Comparison of ENCODE assay signal across 17 cellular contexts in genomic region chr10:3787816-3788215, GRCh38. TPM values are rescaled to one million over a fixed set of nuclear protein-coding genes. Genes with fewer than 3 reads are reported as not detected.
A peak's percentile ranks its signal among the peaks of the same experiment; 100 is the strongest.
DNase-seq lines count a peak whose midpoint lies in the region; ATAC-seq, FAIRE-seq and TF ChIP-seq lines count a peak whose summit lies in the region.
"Had no signal": no experiment of that assay in that cellular context is flagged by ENCODE, and none has a peak within 500 bp of the region (broad histone marks: within the 10 kb centered on the region; RNA-seq: fewer than 3 reads in every experiment).

No MANE protein-coding gene starts in this region.

- in situ Hi-C loops in HepG2 (cut with HindIII; ENCODE audit: extremely low pct_ligation_motif_present, low pct_unique_long_range_greater_than_20kb): loop anchor here (5.0 kb wide), 1 partner anchor 64 kb away; no protein-coding TSS in a partner anchor

- H3K27ac Mint-ChIP-seq in activated T-helper 2 cell treated with anti-CD3 and anti-CD28 coated beads, Interferon-gamma antibody, Interleukin-2, Interleukin-4, amounts not matched to agents 10 μg/mL and 5 μg/mL and 100 μg/mL, durations not matched to agents 14 hours and 24 hours and 36 hours: peak overlapping the region; percentile 2
- H3K27ac Mint-ChIP-seq in memory B cell (peak overlapping the region; percentile 100), type B pancreatic cell (peak overlapping the region; percentile 99)
- H3K27ac Mint-ChIP-seq: nephron progenitor cell had no signal

- ATAC-seq in HepG2: no peak
- ATAC-seq in right lobe of liver: no peak
- no peak for ATAC-seq in memory B cell (ENCODE audit: low read depth)
- ATAC-seq: activated T-helper 17 cell treated with anti-CD3 and anti-CD28 coated beads, Interleukin-2, amount 50 U/mL, for 72 hours had no signal

- no peaks in the 10 kb centered on the region; a peak in 1 of 5 replicates for H3K36me3 ChIP-seq in HepG2 (replicated peaks in 1 of 2; ENCODE audit: control insufficient read depth in 1 of 2, insufficient read depth in 2 of 2, low read length in 2 of 2)
- no peaks in the 10 kb centered on the region for H3K36me3 ChIP-seq in right lobe of liver
- H3K36me3 ChIP-seq in tibial nerve: no peaks in the 10 kb centered on the region
- H3K36me3 ChIP-seq: SJCRH30 had no signal

- no peak for TF ChIP-seq CTCF in HepG2 (CRISPR knock-in tag; IDR thresholded peaks at IDR 0.05)
- TF ChIP-seq CTCF in right lobe of liver (IDR thresholded peaks at IDR 0.05): no peak
- no peak for TF ChIP-seq CTCF in type B pancreatic cell (conservative IDR thresholded peaks at IDR 0.05)
- TF ChIP-seq CTCF in tibial nerve (IDR thresholded peaks at IDR 0.05): no peak

- H3K4me3 Mint-ChIP-seq in activated T-helper 2 cell treated with anti-CD3 and anti-CD28 coated beads, Interferon-gamma antibody, Interleukin-2, Interleukin-4, amounts not matched to agents 10 μg/mL and 5 μg/mL and 100 μg/mL, durations not matched to agents 14 hours and 24 hours and 36 hours (ENCODE audit: low read depth): no peak overlapping the region
- H3K4me3 Mint-ChIP-seq in memory B cell (no peak overlapping the region), type B pancreatic cell (peak overlapping the region; percentile 22)

- peaks cover 31% of the 10 kb centered on the region for H3K36me3 Mint-ChIP-seq in activated T-helper 2 cell treated with anti-CD3 and anti-CD28 coated beads, Interferon-gamma antibody, Interleukin-2, Interleukin-4, amounts not matched to agents 10 μg/mL and 5 μg/mL and 100 μg/mL, durations not matched to agents 14 hours and 24 hours and 36 hours (ENCODE audit: low read depth)
- peaks cover 16% of the 10 kb centered on the region for H3K36me3 Mint-ChIP-seq in memory B cell
- H3K36me3 Mint-ChIP-seq in type B pancreatic cell: peaks cover 14% of the 10 kb centered on the region

- peaks cover 28% of the 10 kb centered on the region for H3K4me1 ChIP-seq in HepG2 (ENCODE audit: insufficient read depth, low read length)
- H3K4me1 ChIP-seq in right lobe of liver: no peaks in the 10 kb centered on the region
- no peaks in the 10 kb centered on the region for H3K4me1 ChIP-seq in tibial nerve
- H3K4me1 ChIP-seq: SJCRH30 had no signal

- peaks cover 15% of the 10 kb centered on the region for H3K9me3 Mint-ChIP-seq in activated T-helper 2 cell treated with anti-CD3 and anti-CD28 coated beads, Interferon-gamma antibody, Interleukin-2, Interleukin-4, amounts not matched to agents 10 μg/mL and 5 μg/mL and 100 μg/mL, durations not matched to agents 14 hours and 24 hours and 36 hours
- H3K9me3 Mint-ChIP-seq in memory B cell (peaks cover 6% of the 10 kb centered on the region), type B pancreatic cell (peaks cover 7% of the 10 kb centered on the region)

- DNase-seq in HepG2 (ENCODE audit: low spot score) (no peak), right lobe of liver (no peak), memory B cell (ENCODE audit: low spot score in 2 of 2) (no peak), type B pancreatic cell (ENCODE audit: extremely low spot score, unreplicated experiment) (no peak), GM19239 (ENCODE audit: insufficient read length, low spot score) (no peak), NCI-H2107 treated with DMSO at 0.1 percent for 48 hours (lab: John Stamatoyannopoulos, UW; ENCODE audit: unreplicated experiment) (no peak), tibial nerve (ENCODE audit: low spot score in 2 of 2) (no peak)
- no peak for DNase-seq in activated T-helper 2 cell treated with anti-CD3 and anti-CD28 coated beads, Interferon-gamma antibody, Interleukin-2, Interleukin-4, amounts not matched to agents 10 μg/mL and 5 μg/mL and 100 μg/mL, durations not matched to agents 14 hours and 24 hours and 36 hours (ENCODE audit: low spot score)
- DNase-seq: activated CD4-positive, alpha-beta T cell treated with anti-CD3 and anti-CD28 coated beads, Interleukin-2, amount 50 U/mL, for 1 hour; anterior cingulate cortex; cortex of kidney; MM.1S; NCI-H187 treated with DMSO at 0.1 percent for 48 hours; nephron progenitor cell; retina; SJCRH30 had no signal

- H4K20me1 ChIP-seq in HepG2 (ENCODE audit: insufficient read depth, low read length): peaks cover 12% of the 10 kb centered on the region

- intact Hi-C loops in HepG2 (cut with micrococcal nuclease; ENCODE audit: unreplicated experiment) (loop anchor here (5.0 kb wide), 1 partner anchor 119 kb away; no protein-coding TSS in a partner anchor), right lobe of liver (cut with DNase I) (no loop called here)
- intact Hi-C loops in activated T-helper 2 cell treated with anti-CD3 and anti-CD28 coated beads, Interferon-gamma antibody, Interleukin-2, Interleukin-4, amounts not matched to agents 10 μg/mL and 5 μg/mL and 100 μg/mL, durations not matched to agents 14 hours and 24 hours and 36 hours (cut with micrococcal nuclease): loop anchor here (5.0 kb wide), 1 partner anchor 344 kb away; no protein-coding TSS in a partner anchor

- no peak for TF ChIP-seq RAD21 in HepG2 (CRISPR knock-in tag; IDR thresholded peaks at IDR 0.05)

- H3K4me1 Mint-ChIP-seq in activated T-helper 2 cell treated with anti-CD3 and anti-CD28 coated beads, Interferon-gamma antibody, Interleukin-2, Interleukin-4, amounts not matched to agents 10 μg/mL and 5 μg/mL and 100 μg/mL, durations not matched to agents 14 hours and 24 hours and 36 hours (ENCODE audit: low read depth): peaks cover 23% of the 10 kb centered on the region
- peaks cover 18% of the 10 kb centered on the region for H3K4me1 Mint-ChIP-seq in memory B cell
- peaks cover 16% of the 10 kb centered on the region for H3K4me1 Mint-ChIP-seq in type B pancreatic cell (ENCODE audit: unreplicated experiment)

- TF ChIP-seq EP300 in HepG2 (IDR thresholded peaks at IDR 0.05; ENCODE audit: low read depth in 2 of 2, low read length in 2 of 2): no peak
- TF ChIP-seq EP300 in HepG2 (CRISPR knock-in tag; IDR thresholded peaks at IDR 0.05; ENCODE audit: borderline replicate concordance): no peak
- no peak for TF ChIP-seq EP300 in tibial nerve (IDR thresholded peaks at IDR 0.05)

- H3K9me3 ChIP-seq in HepG2 (ENCODE audit: low read length) (no peaks in the 10 kb centered on the region), right lobe of liver (no peaks in the 10 kb centered on the region), tibial nerve (peaks cover 0 to 27% (median 0%) of the 10 kb centered on the region in 4 donors)
- H3K9me3 ChIP-seq: SJCRH30 had no signal

- no peak for TF ChIP-seq POLR2A in HepG2 (IDR thresholded peaks at IDR 0.05; ENCODE audit: insufficient read depth in 1 of 2, low read depth in 2 of 2, low read length in 2 of 2)
- no peak for TF ChIP-seq POLR2A in right lobe of liver (IDR thresholded peaks at IDR 0.05)
- TF ChIP-seq POLR2A in tibial nerve (IDR thresholded peaks at IDR 0.05): no peak

- WGBS in HepG2 (ENCODE audit: low lambda C conversion rate): 56% methylated on average over 9 of the region's 9 CpGs
- 76% methylated on average over 9 of the region's 9 CpGs for WGBS in right lobe of liver (ENCODE audit: insufficient coverage, low coverage, low lambda C conversion rate, missing lambda C conversion rate)
- WGBS in tibial nerve, 2 donors: 85 to 87% methylated on average over 9 of the region's 9 CpGs

- BruUV-seq in HepG2 (replicated peaks; lab: Mats Ljungman, UMichigan): no TSS peak

- H3K27me3 Mint-ChIP-seq in activated T-helper 2 cell treated with anti-CD3 and anti-CD28 coated beads, Interferon-gamma antibody, Interleukin-2, Interleukin-4, amounts not matched to agents 10 μg/mL and 5 μg/mL and 100 μg/mL, durations not matched to agents 14 hours and 24 hours and 36 hours (ENCODE audit: low read depth): no peaks in the 10 kb centered on the region
- no peaks in the 10 kb centered on the region for H3K27me3 Mint-ChIP-seq in memory B cell
- peaks cover 3% of the 10 kb centered on the region for H3K27me3 Mint-ChIP-seq in type B pancreatic cell
- H3K27me3 Mint-ChIP-seq: activated T-helper 17 cell treated with anti-CD3 and anti-CD28 coated beads, Interleukin-2, amount 50 U/mL, for 72 hours had no signal

- H3K9ac ChIP-seq in HepG2 (ENCODE audit: insufficient read depth, low read depth, low read length): no peak overlapping the region

- H3K27ac ChIP-seq in HepG2 (ENCODE audit: extremely low read length, insufficient read depth, low read length) (no peak overlapping the region), right lobe of liver (peak overlapping the region in 1 of 3 donors; percentile 100), tibial nerve (peak overlapping the region in 2 of 4 donors; percentile 99 to 100)
- H3K27ac ChIP-seq: SJCRH30 had no signal

- FAIRE-seq in HepG2 (lab: Jason Lieb, UNC) (no peak), GM19239 (lab: Jason Lieb, UNC) (no peak)

- H2AFZ ChIP-seq in HepG2 (ENCODE audit: low read length): no peak overlapping the region

- CTCF ChIA-PET in HepG2 (lab: Yijun Ruan, JAX; ENCODE audit: low intra/inter-chr PET ratio, low total read pairs): no interaction called here

- no peak overlapping the region for H3K4me3 ChIP-seq in HepG2 (replicated peaks in 1 of 3; ENCODE audit: insufficient read depth in 1 of 3, low read depth in 2 of 3, low read length in 3 of 3)
- no peak overlapping the region for H3K4me3 ChIP-seq in right lobe of liver
- H3K4me3 ChIP-seq in tibial nerve: no peak overlapping the region
- H3K4me3 ChIP-seq: SJCRH30 had no signal

- H3K27me3 ChIP-seq in HepG2 (ENCODE audit: control insufficient read depth in 1 of 2, insufficient read depth in 2 of 2, low read length in 2 of 2): peaks cover 0 to 5% of the 10 kb centered on the region in 2 experiments; a peak in 1 of 5 replicates
- H3K27me3 ChIP-seq in right lobe of liver: no peaks in the 10 kb centered on the region
- no peaks in the 10 kb centered on the region for H3K27me3 ChIP-seq in tibial nerve
- H3K27me3 ChIP-seq: SJCRH30 had no signal

- H3K79me2 ChIP-seq in HepG2 (ENCODE audit: insufficient read depth, low read length): peaks cover 22% of the 10 kb centered on the region

- H3K4me2 ChIP-seq in HepG2 (ENCODE audit: low read depth, low read length): 0 out of 2 replicates have a peak overlapping the region, but pooled peaks have one; percentile 16

- POLR2A ChIA-PET in HepG2 (lab: Yijun Ruan, JAX): interaction anchor here (0.9 to 1.3 kb wide), 3 partner anchors 13 to 22 kb away, joined by 3 to 9 read pairs (median 4); no protein-coding TSS in a partner anchor

RNA-seq across cellular contexts. Expression of gene KLF6, which starts 2.8 kb away (rescaled TPM):
- total RNA-seq in HepG2 (2016; rRNA removed; fragmentation: Illumina TruSeq; extraction: Trizol) (13.5 and 27.0 TPM in 2 replicates), right lobe of liver (10 to 100 TPM; 25.2 to 86.4 (median 75.2) TPM), type B pancreatic cell (ENCODE audit: low replicate concordance) (117 and 269 TPM in 2 replicates), tibial nerve (100 to 1,000 TPM; 156 to 226 (median 189) TPM)
- total RNA-seq in HepG2 (2016; cell fraction: cytosol; rRNA removed; fragmentation: Illumina TruSeq; extraction: Trizol; ENCODE audit: low read depth): 17.4 and 21.1 TPM in 2 replicates
- total RNA-seq in HepG2 (2016; cell fraction: insoluble cytoplasmic fraction; rRNA removed; fragmentation: Illumina TruSeq; extraction: Trizol): 13.7 and 28.9 TPM in 2 replicates
- total RNA-seq in HepG2 (2016; cell fraction: membrane; rRNA removed; fragmentation: Illumina TruSeq; extraction: Trizol): 23.0 and 29.0 TPM in 2 replicates
- 106 and 113 TPM in 2 replicates for total RNA-seq in HepG2 (2016; cell fraction: nucleus; rRNA removed; fragmentation: Illumina TruSeq; extraction: Trizol)
- polyA plus RNA-seq in HepG2 (2011; rRNA removed): 71.9 and 75.4 TPM in 2 replicates
- 35.6 and 36.3 TPM in 2 replicates for polyA plus RNA-seq in HepG2 (2011; cell fraction: cytosol; rRNA removed)
- 201 and 233 TPM in 2 replicates for polyA plus RNA-seq in HepG2 (2011; cell fraction: nucleus; rRNA removed)
- 28.6 and 64.6 TPM in 2 replicates for polyA plus RNA-seq in HepG2 (2012)
- polyA plus RNA-seq in HepG2 (2016; cell fraction: cytosol; fragmentation: Illumina TruSeq; extraction: Trizol; ENCODE audit: low read depth): 2.8 and 3.6 TPM in 2 replicates
- polyA plus RNA-seq in HepG2 (2016; cell fraction: insoluble cytoplasmic fraction; fragmentation: Illumina TruSeq; extraction: Trizol; ENCODE audit: low read depth): 25.4 and 29.8 TPM in 2 replicates
- polyA plus RNA-seq in HepG2 (2016; cell fraction: membrane; fragmentation: Illumina TruSeq; extraction: Trizol; ENCODE audit: low read depth): 11.0 and 14.7 TPM in 2 replicates
- 165 and 176 TPM in 2 replicates for polyA plus RNA-seq in HepG2 (2016; cell fraction: nucleus; fragmentation: Illumina TruSeq; extraction: Trizol; ENCODE audit: insufficient read depth, low read depth)
- polyA minus RNA-seq in HepG2 (2011; rRNA and poly(A)+ RNA removed; ENCODE audit: low replicate concordance): 46.3 and 318 TPM in 2 replicates
- 50.8 and 67.4 TPM in 2 replicates for polyA minus RNA-seq in HepG2 (2011; cell fraction: cytosol; rRNA and poly(A)+ RNA removed)
- 544 and 615 TPM in 2 replicates for polyA minus RNA-seq in HepG2 (2011; cell fraction: nucleus; rRNA and poly(A)+ RNA removed)
- total RNA-seq in activated T-helper 2 cell treated with anti-CD3 and anti-CD28 coated beads, Interferon-gamma antibody, Interleukin-2, Interleukin-4, amounts not matched to agents 10 μg/mL and 5 μg/mL and 100 μg/mL, durations not matched to agents 14 hours and 24 hours and 36 hours: 126 and 129 TPM in 2 replicates

Comparison
In these comparisons a context has a peak if more than half of its experiments do, and no peak if none do; other contexts are left out.
1. intact Hi-C loops: an anchor here in HepG2 (5.0 kb wide) and activated T-helper 2 cell treated with anti-CD3 and anti-CD28 coated beads, Interferon-gamma antibody, Interleukin-2, Interleukin-4, amounts not matched to agents 10 μg/mL and 5 μg/mL and 100 μg/mL, durations not matched to agents 14 hours and 24 hours and 36 hours (5.0 kb wide); none called in right lobe of liver.
2. H3K27ac Mint-ChIP-seq: peak in every context shown above with its lines; median percentile 100 in memory B cell; 99 in type B pancreatic cell; 2 in activated T-helper 2 cell treated with anti-CD3 and anti-CD28 coated beads, Interferon-gamma antibody, Interleukin-2, Interleukin-4, amounts not matched to agents 10 μg/mL and 5 μg/mL and 100 μg/mL, durations not matched to agents 14 hours and 24 hours and 36 hours.